In the genomic region with DNA sequence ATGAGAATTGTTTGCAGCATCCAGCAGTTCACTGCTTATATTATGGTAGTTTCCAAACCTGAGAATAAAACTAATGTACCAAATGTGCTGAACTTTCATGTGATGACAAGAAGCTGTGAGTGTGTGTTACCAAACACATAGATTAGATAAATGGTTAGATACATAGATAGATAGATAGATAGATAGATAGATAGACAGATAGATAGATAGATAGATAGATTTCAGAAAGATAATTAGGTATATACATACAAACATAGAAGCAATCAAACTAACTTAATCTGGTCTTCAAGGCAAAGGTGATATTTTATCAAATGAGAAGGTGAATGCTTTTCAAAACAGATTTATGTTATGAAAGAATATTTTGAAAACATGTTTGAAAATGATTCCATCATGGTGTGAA, we compare ENCODE assay signal across 29 cellular contexts.
"Had no signal": no experiment of that assay in that cellular context is flagged by ENCODE, and none has a peak within 500 bp of the region (broad histone marks: within the 10 kb centered on the region; RNA-seq: fewer than 3 reads in every experiment).

No MANE protein-coding gene starts in this region.

- H3K27me3 Mint-ChIP-seq: stimulated activated memory B cell treated with anti-CD40 and anti-IgM and Interleukin-4, amounts not matched to agents 10 μg/mL and 1 μg/mL and 100 μg/mL, for 72 hours; stimulated activated naive B cell treated with anti-CD40 and anti-IgM and Interleukin-4, amounts not matched to agents 10 μg/mL and 1 μg/mL and 100 μg/mL, for 72 hours; stimulated activated naive CD8-positive, alpha-beta T cell treated with anti-CD3 and anti-CD28 coated beads, Interleukin-15, amount 100 ng/mL, for 72 hours; stimulated activated naive CD8-positive, alpha-beta T cell treated with anti-CD3 and anti-CD28 coated beads, Interleukin-15, Interleukin-2, amounts not matched to agents 100 ng/mL and 50 ng/mL, for 24 hours; type B pancreatic cell had no signal

- H3K9me3 ChIP-seq: stomach, suprapubic skin, testis, thoracic aorta, thyroid gland, tibial artery, tibial nerve, transverse colon, upper lobe of left lung, upper lobe of right lung, uterus, vagina had no signal

- H3K4me1 Mint-ChIP-seq: stimulated activated effector memory CD8-positive, alpha-beta T cell treated with anti-CD3 and anti-CD28 coated beads, Interleukin-12 subunit alpha, Interleukin-12 subunit beta, amount 100 ng/mL, for 72 hours; stimulated activated memory B cell treated with anti-CD40 and anti-IgM and Interleukin-4, amounts not matched to agents 10 μg/mL and 1 μg/mL and 100 μg/mL, for 72 hours; stimulated activated naive B cell treated with anti-CD40 and anti-IgM and Interleukin-4, amounts not matched to agents 10 μg/mL and 1 μg/mL and 100 μg/mL, for 72 hours; stimulated activated naive CD8-positive, alpha-beta T cell treated with anti-CD3 and anti-CD28 coated beads, Interleukin-15, amount 100 ng/mL, for 72 hours had no signal

- H3K4me1 ChIP-seq: stomach, testis, thyroid gland, transverse colon, upper lobe of left lung, upper lobe of right lung, uterus, vagina had no signal

- H3K27me3 ChIP-seq: stomach, suprapubic skin, testis, thyroid gland, tibial artery, tibial nerve, transverse colon, upper lobe of left lung, upper lobe of right lung, uterus, vagina had no signal

- H3K27ac ChIP-seq: stomach, suprapubic skin, testis, thoracic aorta, thyroid gland, tibial artery, tibial nerve, transverse colon, upper lobe of left lung, upper lobe of right lung, uterus, vagina had no signal

- ATAC-seq: stimulated activated effector memory CD8-positive, alpha-beta T cell treated with anti-CD3 and anti-CD28 coated beads, Interleukin-12 subunit alpha, Interleukin-12 subunit beta, amount 100 ng/mL, for 72 hours; stimulated activated memory B cell treated with anti-CD40 and anti-IgM and Interleukin-4, amounts not matched to agents 10 μg/mL and 1 μg/mL and 100 μg/mL, for 72 hours; stimulated activated naive B cell treated with anti-CD40 and anti-IgM and Interleukin-4, amounts not matched to agents 10 μg/mL and 1 μg/mL and 100 μg/mL, for 72 hours; stimulated activated naive CD8-positive, alpha-beta T cell treated with anti-CD3 and anti-CD28 coated beads, Interleukin-15, amount 100 ng/mL, for 72 hours; stimulated activated naive CD8-positive, alpha-beta T cell treated with anti-CD3 and anti-CD28 coated beads, Interleukin-15, Interleukin-2, amounts not matched to agents 100 U/mL and 50 U/mL, for 24 hours; upper lobe of right lung had no signal

- H3K4me3 Mint-ChIP-seq: stimulated activated effector memory CD8-positive, alpha-beta T cell treated with anti-CD3 and anti-CD28 coated beads, Interleukin-12 subunit alpha, Interleukin-12 subunit beta, amount 100 ng/mL, for 72 hours; stimulated activated memory B cell treated with anti-CD40 and anti-IgM and Interleukin-4, amounts not matched to agents 10 μg/mL and 1 μg/mL and 100 μg/mL, for 72 hours; stimulated activated naive B cell treated with anti-CD40 and anti-IgM and Interleukin-4, amounts not matched to agents 10 μg/mL and 1 μg/mL and 100 μg/mL, for 72 hours; stimulated activated naive CD8-positive, alpha-beta T cell treated with anti-CD3 and anti-CD28 coated beads, Interleukin-15, amount 100 ng/mL, for 72 hours; stimulated activated naive CD8-positive, alpha-beta T cell treated with anti-CD3 and anti-CD28 coated beads, Interleukin-15, Interleukin-2, amounts not matched to agents 100 ng/mL and 50 ng/mL, for 24 hours; type B pancreatic cell had no signal

- H3K36me3 ChIP-seq: stomach, suprapubic skin, thoracic aorta, thyroid gland, tibial artery, tibial nerve, transverse colon, upper lobe of left lung, upper lobe of right lung, uterus, vagina had no signal

- H3K36me3 Mint-ChIP-seq: stimulated activated effector memory CD8-positive, alpha-beta T cell treated with anti-CD3 and anti-CD28 coated beads, Interleukin-12 subunit alpha, Interleukin-12 subunit beta, amount 100 ng/mL, for 72 hours; stimulated activated memory B cell treated with anti-CD40 and anti-IgM and Interleukin-4, amounts not matched to agents 10 μg/mL and 1 μg/mL and 100 μg/mL, for 72 hours; stimulated activated naive B cell treated with anti-CD40 and anti-IgM and Interleukin-4, amounts not matched to agents 10 μg/mL and 1 μg/mL and 100 μg/mL, for 72 hours; type B pancreatic cell had no signal

- FAIRE-seq: urothelium cell line had no signal

- H3K9me3 Mint-ChIP-seq: stimulated activated effector memory CD8-positive, alpha-beta T cell treated with anti-CD3 and anti-CD28 coated beads, Interleukin-12 subunit alpha, Interleukin-12 subunit beta, amount 100 ng/mL, for 72 hours; stimulated activated memory B cell treated with anti-CD40 and anti-IgM and Interleukin-4, amounts not matched to agents 10 μg/mL and 1 μg/mL and 100 μg/mL, for 72 hours; stimulated activated naive B cell treated with anti-CD40 and anti-IgM and Interleukin-4, amounts not matched to agents 10 μg/mL and 1 μg/mL and 100 μg/mL, for 72 hours; stimulated activated naive CD8-positive, alpha-beta T cell treated with anti-CD3 and anti-CD28 coated beads, Interleukin-15, amount 100 ng/mL, for 72 hours; stimulated activated naive CD8-positive, alpha-beta T cell treated with anti-CD3 and anti-CD28 coated beads, Interleukin-15, Interleukin-2, amounts not matched to agents 100 ng/mL and 50 ng/mL, for 24 hours; type B pancreatic cell had no signal

- H3K27ac Mint-ChIP-seq: stimulated activated effector memory CD8-positive, alpha-beta T cell treated with anti-CD3 and anti-CD28 coated beads, Interleukin-12 subunit alpha, Interleukin-12 subunit beta, amount 100 ng/mL, for 72 hours; stimulated activated memory B cell treated with anti-CD40 and anti-IgM and Interleukin-4, amounts not matched to agents 10 μg/mL and 1 μg/mL and 100 μg/mL, for 72 hours; stimulated activated naive B cell treated with anti-CD40 and anti-IgM and Interleukin-4, amounts not matched to agents 10 μg/mL and 1 μg/mL and 100 μg/mL, for 72 hours; stimulated activated naive CD8-positive, alpha-beta T cell treated with anti-CD3 and anti-CD28 coated beads, Interleukin-15, amount 100 ng/mL, for 72 hours; stimulated activated naive CD8-positive, alpha-beta T cell treated with anti-CD3 and anti-CD28 coated beads, Interleukin-15, Interleukin-2, amounts not matched to agents 100 ng/mL and 50 ng/mL, for 24 hours; type B pancreatic cell had no signal

- H3K4me3 ChIP-seq: stomach, suprapubic skin, testis, thoracic aorta, thyroid gland, tibial artery, tibial nerve, transverse colon, upper lobe of left lung, upper lobe of right lung, uterus, vagina had no signal

- DNase-seq: stimulated activated CD4-positive, alpha-beta T cell treated with anti-CD3 and anti-CD28 coated beads, Interleukin-2, amount 100 ng/mL, for 48 hours; stimulated activated CD4-positive, alpha-beta T cell treated with anti-CD3 and anti-CD28 coated beads, Interleukin-4, amount 100 ng/mL, for 1 hour; stimulated activated CD4-positive, alpha-beta T cell treated with anti-CD3 and anti-CD28 coated beads, Interleukin-4, amount 100 ng/mL, for 24 hours; stimulated activated CD4-positive, alpha-beta T cell treated with anti-CD3 and anti-CD28 coated beads, Interleukin-4, amount 100 ng/mL, for 4 hours; stimulated activated CD8-positive, alpha-beta memory T cell treated with anti-CD3 and anti-CD28 coated beads, Interleukin-4, amount 100 ng/mL, for 48 hours; stimulated activated naive B cell treated with anti-CD40 and anti-IgM and Interleukin-4, amounts not matched to agents 10 μg/mL and 1 μg/mL and 100 μg/mL, for 72 hours; stimulated activated naive CD4-positive, alpha-beta T cell; stimulated activated naive CD4-positive, alpha-beta T cell treated with Interleukin-2 at 50 U/mL for 16 hours; stimulated activated naive CD8-positive, alpha-beta T cell treated with anti-CD3 and anti-CD28 coated beads, Interleukin-15, amount 100 ng/mL, for 72 hours; stimulated activated naive CD8-positive, alpha-beta T cell treated with anti-CD3 and anti-CD28 coated beads, Interleukin-15, Interleukin-2, amounts not matched to agents 100 U/mL and 50 U/mL, for 24 hours; stomach; substantia nigra; testis; thyroid gland; tibial artery; transverse colon; trophoblast cell; upper lobe of left lung; upper lobe of right lung; uterus had no signal
